8 cellular contexts compared by ENCODE assay signal in the genomic region with DNA sequence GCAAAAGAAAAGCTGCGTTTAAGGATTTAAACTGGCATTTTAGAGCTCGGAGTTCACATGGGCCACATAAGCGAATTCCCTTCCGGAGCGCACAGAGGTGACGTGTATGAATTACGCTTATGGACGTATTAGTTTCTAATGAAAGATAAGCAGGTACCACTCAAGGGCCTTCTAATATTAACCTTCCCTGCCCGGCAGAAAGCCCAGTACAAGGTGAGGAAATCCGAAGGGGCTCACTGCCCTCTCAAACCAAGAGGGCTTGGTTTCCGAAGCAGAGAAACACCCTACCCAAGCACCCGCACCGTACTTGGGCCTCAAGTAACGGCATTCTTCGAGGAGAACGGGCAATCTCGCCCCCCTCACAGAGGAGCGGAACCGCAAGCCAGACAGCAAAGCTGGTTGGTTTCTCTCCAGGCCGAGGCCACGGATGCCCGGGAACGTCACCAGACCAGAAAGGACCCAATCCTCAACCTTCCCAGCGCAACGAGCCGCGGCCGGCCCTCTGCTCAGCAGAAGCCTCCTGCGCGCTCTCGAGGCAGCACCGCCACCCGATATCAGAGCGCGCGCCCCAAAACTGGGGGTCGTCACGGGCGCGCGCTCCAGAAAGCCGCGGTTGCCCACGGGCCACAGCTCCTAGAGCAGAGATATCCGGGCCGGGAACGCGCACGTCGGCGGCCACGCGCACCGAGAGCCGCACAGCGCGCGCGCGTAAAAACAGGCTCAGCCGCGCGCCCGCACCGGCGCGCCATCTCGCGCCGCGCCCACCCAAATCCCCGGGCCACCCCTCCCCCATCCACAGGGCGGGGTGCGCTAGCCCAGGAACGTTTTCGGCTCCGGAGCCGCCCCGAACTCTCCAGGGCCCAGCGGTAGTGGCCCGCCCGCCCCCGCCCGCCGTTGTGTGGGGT. TPM values are rescaled to one million over a fixed set of nuclear protein-coding genes. Genes with fewer than 3 reads are reported as not detected.
DNase-seq lines count a peak whose midpoint lies in the region; ATAC-seq, FAIRE-seq and TF ChIP-seq lines count a peak whose summit lies in the region.

No MANE protein-coding gene starts in this region.

- FAIRE-seq in frontal cortex (lab: Jason Lieb, UNC), result no peak

- peak; percentile 35 for ATAC-seq in GM21390 (IDR thresholded peaks at IDR 0.05; ENCODE audit: unreplicated experiment)

- H3K36me3 ChIP-seq in neutrophil (peaks cover 7% of the 10 kb centered on the region), subcutaneous abdominal adipose tissue (ENCODE audit: control insufficient read depth in 5 of 5, insufficient read depth in 5 of 5, low read length in 5 of 5) (peaks cover 0 to 15% (median 11%) of the 10 kb centered on the region in 5 donors)

- H3K4me3 ChIP-seq in neutrophil (ENCODE audit: low read depth in 1 of 2, low read length in 1 of 2) (peak overlapping the region; percentile 92 to 97), subcutaneous abdominal adipose tissue (ENCODE audit: low read depth in 1 of 5, low read length in 5 of 5) (peak overlapping the region; percentile 79 to 98 (median 92))

- peaks cover 25 to 30% of the 10 kb centered on the region in 2 experiments for H3K4me1 ChIP-seq in neutrophil (ENCODE audit: control insufficient read depth in 1 of 2, insufficient read depth in 1 of 2, low read depth in 1 of 2, low read length in 1 of 2)
- peaks cover 5 to 41% (median 34%) of the 10 kb centered on the region in 5 donors for H3K4me1 ChIP-seq in subcutaneous abdominal adipose tissue (ENCODE audit: control insufficient read depth in 5 of 5, insufficient read depth in 5 of 5, low read length in 5 of 5)

- H3K27me3 ChIP-seq in neutrophil (no peaks in the 10 kb centered on the region), subcutaneous abdominal adipose tissue (ENCODE audit: control insufficient read depth in 5 of 5, insufficient read depth in 4 of 5, low read length in 5 of 5) (no peaks in the 10 kb centered on the region)

- no peak for TF ChIP-seq CTCF in neutrophil (IDR thresholded peaks at IDR 0.05)

- DNase-seq in D341Med (ENCODE audit: low spot score), result peak; percentile 90
- peak in 71 of 76 experiments; percentile 6 to 81 (median 66) for DNase-seq in HUDEP-2 (lab: John Stamatoyannopoulos, UW; ENCODE audit: unreplicated experiment in 76 of 76)
- DNase-seq in RPMI8226, result peak; percentile 76
- peak; percentile 69 for DNase-seq in activated gamma-delta T cell treated with anti-CD3 and anti-CD28 coated beads, Interleukin-2, amount 50 U/mL, for 16 hours (ENCODE audit: low read depth)
- DNase-seq in frontal cortex (ENCODE audit: low spot score in 2 of 2), result peak; percentile 64 to 73

- peak overlapping the region; percentile 63 to 94 (median 87) for H3K9ac ChIP-seq in subcutaneous abdominal adipose tissue (ENCODE audit: low read length in 5 of 5)

- peak overlapping the region; percentile 93 for H3K27ac ChIP-seq in neutrophil
- H3K27ac ChIP-seq in subcutaneous abdominal adipose tissue (ENCODE audit: low read depth, low read length), result peak overlapping the region; percentile 93

- H3K9me3 ChIP-seq in neutrophil, result no peaks in the 10 kb centered on the region
- H3K9me3 ChIP-seq in subcutaneous abdominal adipose tissue (ENCODE audit: control insufficient read depth in 5 of 5, low read length in 5 of 5), result no peaks in the 10 kb centered on the region

RNA-seq across cellular contexts. Expression of a gene that starts 0.7 kb away (rescaled TPM):
- 148 TPM for total RNA-seq in frontal cortex

RNA-seq across cellular contexts. Expression of a gene that starts 11.4 kb away (rescaled TPM):
- total RNA-seq in frontal cortex, result 179 TPM

RNA-seq across cellular contexts. Expression of a gene that starts 27.4 kb away (rescaled TPM):
- 44.8 TPM for total RNA-seq in frontal cortex

RNA-seq across cellular contexts. Expression of a gene that starts 39.6 kb away (rescaled TPM):
- total RNA-seq in frontal cortex, result 30.2 TPM

Comparison
In these comparisons a context has a peak if more than half of its experiments do, and no peak if none do; other contexts are left out.
1. Peak in every context shown above with its lines: DNase-seq, ATAC-seq, H3K4me3 ChIP-seq and H3K27ac ChIP-seq.